Comparison of ENCODE assay signal across 8 cellular contexts in genomic region chr19:6393074-6393981, GRCh38. TPM values are rescaled to one million over a fixed set of nuclear protein-coding genes. Genes with fewer than 3 reads are reported as not detected.
DNase-seq lines count a peak whose midpoint lies in the region; ATAC-seq and TF ChIP-seq lines count a peak whose summit lies in the region.

A gene with protein sequence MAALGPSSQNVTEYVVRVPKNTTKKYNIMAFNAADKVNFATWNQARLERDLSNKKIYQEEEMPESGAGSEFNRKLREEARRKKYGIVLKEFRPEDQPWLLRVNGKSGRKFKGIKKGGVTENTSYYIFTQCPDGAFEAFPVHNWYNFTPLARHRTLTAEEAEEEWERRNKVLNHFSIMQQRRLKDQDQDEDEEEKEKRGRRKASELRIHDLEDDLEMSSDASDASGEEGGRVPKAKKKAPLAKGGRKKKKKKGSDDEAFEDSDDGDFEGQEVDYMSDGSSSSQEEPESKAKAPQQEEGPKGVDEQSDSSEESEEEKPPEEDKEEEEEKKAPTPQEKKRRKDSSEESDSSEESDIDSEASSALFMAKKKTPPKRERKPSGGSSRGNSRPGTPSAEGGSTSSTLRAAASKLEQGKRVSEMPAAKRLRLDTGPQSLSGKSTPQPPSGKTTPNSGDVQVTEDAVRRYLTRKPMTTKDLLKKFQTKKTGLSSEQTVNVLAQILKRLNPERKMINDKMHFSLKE (minus strand): TSS chr19:6393164. CDS start chr19:6392995, 169 bp downstream.

- H3K4me1 ChIP-seq in adrenal gland (replicated peaks in 1 of 2) (peaks cover 11 to 13% of the 10 kb centered on the region in 2 donors), heart right ventricle (peaks cover 0 to 19% (median 12%) of the 10 kb centered on the region in 9 donors), upper lobe of right lung (peaks cover 10% of the 10 kb centered on the region)

- 0% methylated on average over 11 to 69 of the region's 69 CpGs for WGBS in adrenal gland, 4 donors
- 0% methylated on average over 69 of the region's 69 CpGs for WGBS in heart right ventricle, 2 donors

- DNase-seq in NCI-H146 (lab: John Stamatoyannopoulos, UW) (peak; percentile 88), T-helper 1 cell (peak; percentile 85 to 92 (median 91)), adrenal gland (peak; percentile 90 to 96 (median 94)), heart right ventricle (peak; percentile 96), posterior vena cava (ENCODE audit: low spot score) (peak; percentile 99), upper lobe of right lung (peak; percentile 96)

- H3K36me3 ChIP-seq in adrenal gland (replicated peaks in 1 of 2) (peaks cover 0 to 25% of the 10 kb centered on the region in 2 donors), heart right ventricle (peaks cover 0 to 36% (median 12%) of the 10 kb centered on the region in 9 donors), upper lobe of right lung (peaks cover 32% of the 10 kb centered on the region)

- intact Hi-C loops in adrenal gland (cut with DNase I) (no loop called here), heart right ventricle (cut with DNase I) (loop anchor here in 3 of 10 donors (1.0 to 2.0 kb wide), 3 partner anchors 21 to 32 kb away; partner anchors contain the start of genes ALKBH7 (in 1 of the 3) and KHSRP (in 1 of the 3)), posterior vena cava (cut with DNase I) (no loop called here), upper lobe of right lung (cut with DNase I) (no loop called here)

- H3K27me3 ChIP-seq in adrenal gland = no peaks in the 10 kb centered on the region
- H3K27me3 ChIP-seq in heart right ventricle = no peaks in the 10 kb centered on the region
- H3K27me3 ChIP-seq in upper lobe of right lung = no peaks in the 10 kb centered on the region

- H3K27ac ChIP-seq in adrenal gland (peak within 1 kb of the TSS; percentile 61 to 94 (median 86)), heart right ventricle (peak within 1 kb of the TSS; percentile 82 to 98 (median 96)), upper lobe of right lung (peak within 1 kb of the TSS; percentile 98)

- peak; percentile 83 for ATAC-seq in HG02763 (IDR thresholded peaks at IDR 0.05; ENCODE audit: unreplicated experiment)
- ATAC-seq in heart right ventricle = peak; percentile 93 to 97 (median 95)
- peak; percentile 93 for ATAC-seq in upper lobe of right lung

- no peaks in the 10 kb centered on the region for H3K9me3 ChIP-seq in adrenal gland (replicated peaks in 1 of 3)
- no peaks in the 10 kb centered on the region for H3K9me3 ChIP-seq in heart right ventricle
- H3K9me3 ChIP-seq in upper lobe of right lung = no peaks in the 10 kb centered on the region

- TF ChIP-seq CTCF in GM12872 (IDR thresholded peaks at IDR 0.05; ENCODE audit: insufficient read depth, low read depth, low read length) = peak; percentile 33; the same call in 2 of the 3 replicates
- peak in 2 of 6 experiments; percentile 14 for TF ChIP-seq CTCF in adrenal gland (IDR thresholded peaks at IDR 0.05)
- peak in 5 of 9 donors; percentile 1 to 45 (median 30) for TF ChIP-seq CTCF in heart right ventricle (IDR thresholded peaks at IDR 0.05)
- peak; percentile 25 for TF ChIP-seq CTCF in upper lobe of right lung (IDR thresholded peaks at IDR 0.05)

- H3K4me3 ChIP-seq in adrenal gland (peak within 1 kb of the TSS; percentile 53 to 86 (median 68)), heart right ventricle (peak within 1 kb of the TSS; percentile 51 to 97 (median 79)), upper lobe of right lung (peak within 1 kb of the TSS; percentile 92)

- peak in 1 of 2 donors; percentile 36 for TF ChIP-seq POLR2A in adrenal gland (IDR thresholded peaks at IDR 0.05)

RNA-seq across cellular contexts. Expression of the gene that starts here (rescaled TPM):
- 10 to 100 TPM; 29.0 to 67.3 (median 50.6) TPM for total RNA-seq in adrenal gland
- polyA plus RNA-seq in adrenal gland = 10 to 100 TPM; 57.1 to 79.1 (median 73.1) TPM
- total RNA-seq in heart right ventricle = 10 to 100 TPM; 26.4 to 36.4 (median 30.8) TPM
- 10 to 100 TPM; 23.3 to 44.8 TPM for polyA plus RNA-seq in heart right ventricle
- total RNA-seq in posterior vena cava = 10 to 100 TPM; 32.5 to 35.4 TPM
- total RNA-seq in upper lobe of right lung = 47.4 TPM

Comparison
In these comparisons a context has a peak if more than half of its experiments do, and no peak if none do; other contexts are left out.
1. Peak in every context shown above with its lines: DNase-seq, ATAC-seq, H3K4me3 ChIP-seq and H3K27ac ChIP-seq.